ENCODE assay signal across 1 cellular context in the genomic region with DNA sequence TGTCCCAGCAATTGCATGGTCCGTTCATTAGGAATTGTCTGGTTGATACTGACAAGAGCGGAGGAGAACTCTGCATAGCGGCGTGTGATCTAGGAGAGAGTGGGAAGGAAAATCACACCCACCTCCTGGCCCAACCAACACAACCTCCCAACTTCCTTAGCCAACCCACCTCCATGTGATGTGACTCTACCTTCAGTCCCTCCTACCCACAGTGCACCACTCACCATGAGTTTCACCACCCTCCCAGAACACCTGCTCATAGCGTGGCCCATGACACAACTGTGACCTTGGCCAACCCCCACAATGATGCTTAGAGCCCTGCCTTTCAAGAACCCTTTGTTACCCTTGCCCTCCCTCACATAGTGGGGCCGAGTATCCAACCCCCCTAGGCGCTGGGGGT.
TF ChIP-seq lines count a peak whose summit lies in the region.

No MANE protein-coding gene starts in this region.

TF ChIP-seq in GM12891, 5 proteins besides CTCF, POLR2A, EP300 and RAD21:
- TF ChIP-seq SPI1 (IDR thresholded peaks at IDR 0.05; ENCODE audit: low read depth, low read length) (no peak), POLR2AphosphoS5 (IDR thresholded peaks at IDR 0.05; ENCODE audit: low read depth, low read length) (0 out of 2 replicates have a peak, but pooled peaks have one; percentile 38), TAF1 (IDR thresholded peaks at IDR 0.05; ENCODE audit: low read depth, low read length) (no peak), POU2F2 (IDR thresholded peaks at IDR 0.05; ENCODE audit: low read depth, low read length) (no peak)
